ENCODE assay signal across 31 cellular contexts in genomic region chr3:73137736-73138403, GRCh38.
"Had no signal": no experiment of that assay in that cellular context is flagged by ENCODE, and none has a peak within 500 bp of the region (broad histone marks: within the 10 kb centered on the region; RNA-seq: fewer than 3 reads in every experiment).

No MANE protein-coding gene starts in this region.

- H3K4me1 ChIP-seq: foreskin keratinocyte, gastrocnemius medialis had no signal

- H3K27me3 ChIP-seq: brain microvascular endothelial cell, dorsolateral prefrontal cortex, foreskin keratinocyte, gastrocnemius medialis, heart left ventricle had no signal

- H3K9me3 ChIP-seq: gastrocnemius medialis had no signal

- DNase-seq: activated CD4-positive, alpha-beta memory T cell treated with anti-CD3 and anti-CD28 coated beads, Interleukin-2, amount 10 ng/mL, durations not matched to agents 7 days and 5 days; activated CD4-positive, alpha-beta T cell treated with anti-CD3 and anti-CD28 coated beads for 4 hours; activated CD4-positive, alpha-beta T cell treated with anti-CD3 and anti-CD28 coated beads, Interleukin-2, amount 10 ng/mL, durations not matched to agents 7 days and 5 days; activated CD4-positive, alpha-beta T cell treated with anti-CD3 and anti-CD28 coated beads, Interleukin-2, amount 50 U/mL, for 4 hours; activated CD4-positive, CD25-positive, alpha-beta regulatory T cell; activated CD4-positive, CD25-positive, alpha-beta regulatory T cell treated with anti-CD3 and anti-CD28 coated beads, Interleukin-2, amount 50 U/mL, for 72 hours; activated CD8-positive, alpha-beta memory T cell treated with anti-CD3 and anti-CD28 coated beads, Interleukin-2, amount 50 U/mL, for 48 hours; activated effector memory CD4-positive, alpha-beta T cell treated with Interleukin-2 at 50 U/mL for 16 hours; activated gamma-delta T cell treated with Interleukin-2 at 50 U/mL for 16 hours; activated naive CD4-positive, alpha-beta T cell treated with anti-CD3 and anti-CD28 coated beads, Interleukin-2, amount 50 U/mL, for 16 hours; activated naive CD4-positive, alpha-beta T cell treated with Interleukin-2 at 50 U/mL for 16 hours; activated T-cell treated with anti-CD3 and anti-CD28 coated beads for 4 hours; activated T-cell treated with anti-CD3 and anti-CD28 coated beads, Interleukin-2, amount 50 U/mL, for 24 hours; activated T-cell treated with anti-CD3 and anti-CD28 coated beads, Interleukin-2, amount 50 U/mL, for 72 hours; amniotic stem cell; anterior cingulate cortex; brain microvascular endothelial cell; dorsolateral prefrontal cortex; effector memory CD4-positive, alpha-beta T cell; endodermal cell; foreskin keratinocyte; gastrocnemius medialis; heart left ventricle; T-helper 17 cell; T1000 had no signal

- H3K27ac ChIP-seq: brain microvascular endothelial cell, coronary artery, dorsolateral prefrontal cortex, foreskin keratinocyte, gastrocnemius medialis, heart left ventricle had no signal

- H3K36me3 ChIP-seq: brain microvascular endothelial cell, gastrocnemius medialis, heart left ventricle had no signal

- H3K9me3 Mint-ChIP-seq: activated CD4-positive, alpha-beta memory T cell treated with anti-CD3 and anti-CD28 coated beads, Interleukin-2, amount 10 ng/mL, durations not matched to agents 7 days and 5 days; dendritic cell treated with granulocyte-macrophage colony-stimulating factor and Interleukin-4, amounts not matched to agents 40 ng/mL and 50 ng/mL, for 4 days; endodermal cell; T-helper 2 cell treated with Interferon-gamma antibody and Interleukin-4, amounts not matched to agents 5 μg/mL and 100 μg/mL, for 36 hours had no signal

- H3K36me3 Mint-ChIP-seq: activated naive CD8-positive, alpha-beta T cell had no signal

- H3K27me3 Mint-ChIP-seq: dendritic cell treated with granulocyte-macrophage colony-stimulating factor and Interleukin-4, amounts not matched to agents 40 ng/mL and 50 ng/mL, for 4 days had no signal

- H3K27ac Mint-ChIP-seq: activated CD4-positive, alpha-beta memory T cell treated with anti-CD3 and anti-CD28 coated beads, Interleukin-2, amount 10 ng/mL, durations not matched to agents 7 days and 5 days; activated CD4-positive, alpha-beta T cell treated with anti-CD3 and anti-CD28 coated beads, Interleukin-2, amount 10 ng/mL, durations not matched to agents 7 days and 5 days; activated naive CD8-positive, alpha-beta T cell; activated T-cell treated with anti-CD3 and anti-CD28 coated beads, Interleukin-2, amount 50 U/mL, for 24 hours; activated T-cell treated with anti-CD3 and anti-CD28 coated beads, Interleukin-2, amount 50 U/mL, for 72 hours; dendritic cell treated with granulocyte-macrophage colony-stimulating factor and Interleukin-4, amounts not matched to agents 40 ng/mL and 50 ng/mL, for 4 days; endodermal cell; T-helper 17 cell; T-helper 2 cell treated with Interferon-gamma antibody and Interleukin-4, amounts not matched to agents 5 μg/mL and 100 μg/mL, for 36 hours had no signal

- H3K4me1 Mint-ChIP-seq: activated CD4-positive, alpha-beta memory T cell treated with anti-CD3 and anti-CD28 coated beads, Interleukin-2, amount 10 ng/mL, durations not matched to agents 7 days and 5 days; activated CD4-positive, alpha-beta T cell treated with anti-CD3 and anti-CD28 coated beads, Interleukin-2, amount 10 ng/mL, durations not matched to agents 7 days and 5 days; central memory CD8-positive, alpha-beta T cell; endodermal cell; T-helper 17 cell had no signal

- ATAC-seq: activated T-cell treated with anti-CD3 and anti-CD28 coated beads, Interleukin-2, amount 50 U/mL, for 72 hours; esophagus mucosa; foreskin keratinocyte; heart left ventricle; T-helper 17 cell had no signal

- H3K4me3 Mint-ChIP-seq: activated CD4-positive, alpha-beta memory T cell treated with anti-CD3 and anti-CD28 coated beads, Interleukin-2, amount 10 ng/mL, durations not matched to agents 7 days and 5 days; activated CD4-positive, alpha-beta T cell treated with anti-CD3 and anti-CD28 coated beads, Interleukin-2, amount 10 ng/mL, durations not matched to agents 7 days and 5 days; activated naive CD8-positive, alpha-beta T cell; activated T-cell treated with anti-CD3 and anti-CD28 coated beads, Interleukin-2, amount 50 U/mL, for 24 hours; activated T-cell treated with anti-CD3 and anti-CD28 coated beads, Interleukin-2, amount 50 U/mL, for 72 hours; central memory CD8-positive, alpha-beta T cell; dendritic cell treated with granulocyte-macrophage colony-stimulating factor and Interleukin-4, amounts not matched to agents 40 ng/mL and 50 ng/mL, for 4 days; endodermal cell; T-helper 17 cell; T-helper 2 cell treated with Interferon-gamma antibody and Interleukin-4, amounts not matched to agents 5 μg/mL and 100 μg/mL, for 36 hours had no signal

- H3K4me3 ChIP-seq: coronary artery, dorsolateral prefrontal cortex, gastrocnemius medialis, heart left ventricle had no signal
